In the genomic region with DNA sequence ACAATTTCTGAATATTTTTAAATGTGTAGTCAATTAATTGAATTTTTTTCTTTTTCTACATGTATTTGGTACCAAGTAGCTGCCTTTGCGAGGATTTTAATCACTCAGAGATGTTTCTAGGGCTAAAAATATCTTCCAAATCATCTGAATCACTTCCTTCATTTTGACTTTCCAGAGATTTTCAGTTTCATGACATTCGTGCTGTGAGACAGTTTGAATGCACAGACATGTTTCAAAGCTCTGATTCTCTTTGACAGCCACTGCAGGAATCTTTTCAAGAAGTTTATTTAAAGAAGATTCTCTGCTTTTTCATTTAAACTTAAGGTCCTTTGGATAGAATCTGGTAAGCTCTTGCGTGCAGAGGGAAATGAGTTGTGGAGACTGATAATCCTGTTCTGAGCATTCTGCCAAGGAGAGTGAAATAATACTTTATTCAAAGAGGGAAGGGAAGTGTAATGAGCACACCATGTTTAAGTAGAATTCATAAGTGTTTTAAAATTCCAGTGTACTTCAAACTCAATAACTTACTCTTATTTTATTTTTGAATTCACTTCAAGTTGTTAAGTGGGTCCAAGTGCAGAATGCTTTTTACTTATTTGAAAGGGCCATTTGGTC, we compare ENCODE assay signal across 1 cellular context.
TF ChIP-seq lines count a peak whose summit lies in the region.

No MANE protein-coding gene starts in this region.

TF ChIP-seq in IMR-90, 13 proteins besides CTCF, POLR2A, EP300 and RAD21:
- TF ChIP-seq RCOR1 (IDR thresholded peaks at IDR 0.05; ENCODE audit: insufficient replicate concordance, low read length): no peak
- TF ChIP-seq, protein P1, sequence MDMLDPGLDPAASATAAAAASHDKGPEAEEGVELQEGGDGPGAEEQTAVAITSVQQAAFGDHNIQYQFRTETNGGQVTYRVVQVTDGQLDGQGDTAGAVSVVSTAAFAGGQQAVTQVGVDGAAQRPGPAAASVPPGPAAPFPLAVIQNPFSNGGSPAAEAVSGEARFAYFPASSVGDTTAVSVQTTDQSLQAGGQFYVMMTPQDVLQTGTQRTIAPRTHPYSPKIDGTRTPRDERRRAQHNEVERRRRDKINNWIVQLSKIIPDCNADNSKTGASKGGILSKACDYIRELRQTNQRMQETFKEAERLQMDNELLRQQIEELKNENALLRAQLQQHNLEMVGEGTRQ (IDR thresholded peaks at IDR 0.05; ENCODE audit: low read depth, low read length): no peak
- no peak for TF ChIP-seq MXI1 (IDR thresholded peaks at IDR 0.05; ENCODE audit: borderline replicate concordance, low read depth, low read length)
- TF ChIP-seq RFX5 (IDR thresholded peaks at IDR 0.05; ENCODE audit: low read depth, low read length): no peak
- no peak for TF ChIP-seq CHD1 (IDR thresholded peaks at IDR 0.05; ENCODE audit: low read depth, low read length)
TF ChIP-seq in IMR-90: peak in this region for 0.
